Comparison of ENCODE assay signal across 8 cellular contexts in the genomic region with DNA sequence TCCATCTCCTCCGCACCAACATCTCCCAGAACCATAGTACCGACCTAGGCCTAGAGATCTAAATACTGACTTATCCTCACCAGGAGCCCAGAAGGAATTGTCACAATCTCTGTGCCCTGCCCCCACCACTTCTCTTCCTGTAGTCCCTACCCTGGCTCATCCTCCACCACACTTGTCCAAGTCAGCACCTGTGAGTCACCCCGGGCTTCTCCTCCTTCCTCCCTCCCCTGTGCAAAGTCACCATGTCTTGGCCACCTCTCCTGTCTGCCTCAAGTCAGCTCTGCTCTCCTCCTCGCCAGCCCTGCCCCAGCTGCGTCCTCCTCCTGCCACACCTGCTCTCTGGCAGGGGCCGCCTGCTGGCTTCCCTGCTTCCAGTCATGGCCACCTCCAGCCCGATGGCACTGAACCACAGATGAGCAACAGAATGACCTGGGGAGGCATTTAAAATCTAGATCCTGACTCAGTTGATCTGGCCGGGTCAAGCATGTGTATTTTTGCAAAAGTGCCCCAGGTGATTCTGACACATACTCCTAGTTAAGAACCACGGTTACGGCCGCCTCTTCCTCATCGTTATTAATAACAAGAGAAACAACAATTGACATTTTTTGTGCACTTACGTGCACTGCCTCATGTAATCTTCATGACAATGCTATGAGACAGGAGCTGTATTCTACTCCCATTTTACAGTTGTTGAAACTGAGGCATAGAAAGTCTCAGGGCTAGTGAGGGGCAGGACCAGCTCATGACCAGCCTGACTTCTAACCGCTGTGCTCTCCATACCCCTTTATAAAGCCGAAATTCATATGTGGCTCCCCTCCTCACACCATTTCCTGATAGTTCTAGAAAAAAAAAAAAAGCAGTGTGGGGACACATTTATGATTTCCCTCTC. TPM values are rescaled to one million over a fixed set of nuclear protein-coding genes. Genes with fewer than 3 reads are reported as not detected.
DNase-seq lines count a peak whose midpoint lies in the region; ATAC-seq and TF ChIP-seq lines count a peak whose summit lies in the region.

No MANE protein-coding gene starts in this region.

- DNase-seq in NOMO-1 (lab: John Stamatoyannopoulos, UW; ENCODE audit: unreplicated experiment in 2 of 2) (peak; percentile 17 to 21), NOMO-1 treated with dmso at 0.1 percent for 144 hours (lab: John Stamatoyannopoulos, UW; ENCODE audit: unreplicated experiment) (no peak), RKO (ENCODE audit: low spot score) (peak; percentile 64), fibroblast of pulmonary artery (ENCODE audit: low read depth) (peak; percentile 9), spleen (peak; percentile 86), DMS79 (lab: John Stamatoyannopoulos, UW) (no peak)

- no peak for TF ChIP-seq CTCF in fibroblast of pulmonary artery (IDR thresholded peaks at IDR 0.05; ENCODE audit: low read length, missing control alignments)
- TF ChIP-seq CTCF in spleen (IDR thresholded peaks at IDR 0.05 in 8 of 11, conservative IDR thresholded peaks at IDR 0.05 in 3 of 11): no peak

- ATAC-seq in HG03521 (IDR thresholded peaks at IDR 0.05; ENCODE audit: unreplicated experiment): no peak
- no peak for ATAC-seq in HG03571 (IDR thresholded peaks at IDR 0.05; ENCODE audit: unreplicated experiment)

- no peaks in the 10 kb centered on the region for H3K9me3 ChIP-seq in spleen

- peak overlapping the region in 5 of 8 donors; percentile 16 to 74 (median 58) for H3K27ac ChIP-seq in spleen

- no peaks in the 10 kb centered on the region for H3K27me3 ChIP-seq in spleen (replicated peaks in 1 of 7)

- 88 to 91% (median 89%) methylated on average over 15 of the region's 15 CpGs for WGBS in spleen, 5 donors

- peaks cover 0 to 41% (median 17%) of the 10 kb centered on the region in 6 donors for H3K36me3 ChIP-seq in spleen

- H3K4me3 ChIP-seq in fibroblast of pulmonary artery (replicated peaks; ENCODE audit: low read depth, low read length): no peak overlapping the region
- H3K4me3 ChIP-seq in spleen: no peak overlapping the region

- intact Hi-C loops in spleen (cut with DNase I; ENCODE audit: low total_unique reads): no loop called here

- TF ChIP-seq POLR2A in spleen (IDR thresholded peaks at IDR 0.05): no peak

- H3K4me1 ChIP-seq in spleen: peaks cover 0 to 19% (median 4%) of the 10 kb centered on the region in 6 donors

RNA-seq across cellular contexts. Expression of gene ASPRV1, which starts 36.1 kb away (rescaled TPM):
- 1 to 10 TPM; 2.7 to 5.3 (median 4.1) TPM for total RNA-seq in spleen
- 1 to 10 TPM; 1.2 to 2.0 (median 1.9) TPM for polyA plus RNA-seq in spleen

Comparison
In these comparisons a context has a peak if more than half of its experiments do, and no peak if none do; other contexts are left out.
1. DNase-seq: peak in NOMO-1 (2 of 2), RKO (single experiment), fibroblast of pulmonary artery (single experiment) and spleen (single experiment); none in NOMO-1 treated with dmso at 0.1 percent for 144 hours (single experiment) and DMS79 (single experiment).